Comparison of ENCODE assay signal across 33 cellular contexts in genomic region chr1:210531475-210532222, GRCh38.
"Had no signal": no experiment of that assay in that cellular context is flagged by ENCODE, and none has a peak within 500 bp of the region (broad histone marks: within the 10 kb centered on the region; RNA-seq: fewer than 3 reads in every experiment).

No MANE protein-coding gene starts in this region.

- ATAC-seq: activated CD8-positive, alpha-beta memory T cell treated with anti-CD3 and anti-CD28 coated beads, Interleukin-2, amount 10 ng/mL, durations not matched to agents 7 days and 5 days; activated naive CD8-positive, alpha-beta T cell treated with anti-CD3 and anti-CD28 coated beads, Interleukin-2, amount 50 U/mL, for 24 hours; PC-3 had no signal

- H3K9me3 ChIP-seq: MG63, Peyer's patch, SJSA1 had no signal

- H3K4me3 ChIP-seq: MG63, Peyer's patch, SJSA1 had no signal

- H3K36me3 ChIP-seq: brain microvascular endothelial cell, MG63, Peyer's patch, SJSA1, WERI-Rb-1 had no signal

- H3K27ac ChIP-seq: brain microvascular endothelial cell, Peyer's patch, SJSA1, WERI-Rb-1 had no signal

- DNase-seq: activated CD4-positive, alpha-beta memory T cell treated with anti-CD3 and anti-CD28 coated beads, Interleukin-2, amount 10 ng/mL, durations not matched to agents 7 days and 5 days; activated CD4-positive, alpha-beta T cell treated with anti-CD3 and anti-CD28 coated beads for 1 hour; activated CD4-positive, alpha-beta T cell treated with anti-CD3 and anti-CD28 coated beads for 48 hours; activated CD4-positive, CD25-positive, alpha-beta regulatory T cell; activated CD8-positive, alpha-beta memory T cell treated with anti-CD3 and anti-CD28 coated beads for 24 hours; activated CD8-positive, alpha-beta memory T cell treated with anti-CD3 and anti-CD28 coated beads, Interleukin-2, amount 10 ng/mL, durations not matched to agents 7 days and 5 days; activated CD8-positive, alpha-beta memory T cell treated with anti-CD3 and anti-CD28 coated beads, Interleukin-2, amount 50 U/mL, for 48 hours; activated effector memory CD4-positive, alpha-beta T cell treated with Interleukin-2 at 50 U/mL for 16 hours; activated naive CD4-positive, alpha-beta T cell treated with anti-CD3 and anti-CD28 coated beads, Interleukin-2, amount 10 ng/mL, durations not matched to agents 7 days and 5 days; activated naive CD8-positive, alpha-beta T cell treated with anti-CD3 and anti-CD28 coated beads, Interleukin-2, amount 50 U/mL, for 24 hours; activated T-cell treated with anti-CD3 and anti-CD28 coated beads, Interleukin-2, amount 50 U/mL, for 48 hours; amniotic stem cell; aorta; brain microvascular endothelial cell; Kasumi-1; KG1; MG63; NCI-H1048; NCI-H1105 treated with DMSO at 0.1 percent for 48 hours; NCI-H1436 treated with DMSO at 0.1 percent for 48 hours; NCI-H1694 treated with DMSO at 0.1 percent for 48 hours; NCI-H2029; NCI-H345; NCI-H524 treated with DMSO at 0.1 percent for 48 hours; PC-3; Peyer's patch; RPMI8226; SHP77 treated with DMSO at 0.1 percent for 48 hours; SW 1271; T-helper 1 cell; T1000; WERI-Rb-1 had no signal

- H3K4me1 ChIP-seq: Peyer's patch, SJSA1 had no signal

- H3K27me3 ChIP-seq: brain microvascular endothelial cell, MG63, Peyer's patch, SJSA1 had no signal
